ENCODE assay signal across 8 cellular contexts in the genomic region with DNA sequence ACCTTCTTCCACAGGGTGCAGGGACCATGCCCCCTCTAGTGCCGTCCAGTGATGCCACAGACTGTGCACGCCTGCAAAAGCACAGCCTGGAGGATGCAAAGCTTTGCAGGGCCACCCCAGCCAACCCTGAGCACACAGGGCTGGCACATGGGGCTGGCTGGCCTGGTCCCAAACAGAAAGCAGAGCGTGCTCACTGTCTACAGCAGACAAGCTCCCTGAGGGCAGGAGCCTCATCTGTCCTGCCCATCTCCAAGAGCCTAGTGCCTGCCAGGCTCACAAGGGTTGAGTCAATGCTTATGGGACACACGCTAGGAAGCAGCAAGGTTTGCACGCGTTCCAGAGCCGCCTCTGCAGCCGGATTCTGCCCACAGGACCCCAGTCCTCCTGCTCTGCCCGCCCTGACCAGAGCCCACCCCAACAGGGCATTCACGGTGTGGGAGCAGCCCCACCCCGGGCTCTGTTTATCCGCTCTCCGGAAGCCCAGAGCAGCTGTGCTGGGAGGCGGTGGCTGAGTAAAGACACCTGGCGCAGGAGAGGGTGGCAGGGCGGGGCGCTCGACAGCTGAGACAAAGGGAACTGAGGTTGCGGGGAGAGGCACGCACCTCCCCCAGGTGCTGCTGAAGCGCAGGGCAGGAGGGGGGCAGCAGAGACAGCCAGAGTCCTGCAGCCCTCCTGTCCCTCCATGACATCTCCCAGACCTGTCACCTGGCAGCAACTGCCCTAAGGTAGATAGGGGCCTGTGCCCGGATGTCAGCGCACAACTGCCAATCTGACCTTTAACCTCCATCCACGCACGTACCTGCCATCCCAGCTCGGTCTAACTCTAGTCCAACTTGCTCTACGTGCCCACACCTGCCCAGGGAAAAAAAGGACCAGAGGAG. TPM values are rescaled to one million over a fixed set of nuclear protein-coding genes. Genes with fewer than 3 reads are reported as not detected.
A peak's percentile ranks its signal among the peaks of the same experiment; 100 is the strongest.
DNase-seq lines count a peak whose midpoint lies in the region; ATAC-seq and TF ChIP-seq lines count a peak whose summit lies in the region.

No MANE protein-coding gene starts in this region.

- H3K4me3 Mint-ChIP-seq in Calu3 (ENCODE audit: low read depth, unreplicated experiment) = peak overlapping the region; percentile 79
- peak overlapping the region; percentile 83 for H3K4me3 Mint-ChIP-seq in activated T-helper 1 cell treated with anti-CD3 and anti-CD28 coated beads, Interleukin-12 subunit alpha, Interleukin-12 subunit beta, Interleukin-2, Interleukin-4 antibody, amounts not matched to agents 30 ng/mL and 10 ng/mL and 1 ng/mL, durations not matched to agents 14 hours and 24 hours and 36 hours

- TF ChIP-seq CTCF in Calu3 (IDR thresholded peaks at IDR 0.05; ENCODE audit: unreplicated experiment) = no peak

- H3K27ac Mint-ChIP-seq in Calu3 (ENCODE audit: unreplicated experiment) = no peak overlapping the region
- H3K27ac Mint-ChIP-seq in activated T-helper 1 cell treated with anti-CD3 and anti-CD28 coated beads, Interleukin-12 subunit alpha, Interleukin-12 subunit beta, Interleukin-2, Interleukin-4 antibody, amounts not matched to agents 30 ng/mL and 10 ng/mL and 1 ng/mL, durations not matched to agents 14 hours and 24 hours and 36 hours = no peak overlapping the region

- DNase-seq in Calu3 (no peak), NCI-H1436 treated with DMSO at 0.1 percent for 48 hours (lab: John Stamatoyannopoulos, UW) (peak; percentile 59), HEK293T (ENCODE audit: extremely low spot score) (no peak), islet precursor cell (no peak), retina (no peak)
- no peak for DNase-seq in activated T-helper 1 cell treated with anti-CD3 and anti-CD28 coated beads, Interleukin-12 subunit alpha, Interleukin-12 subunit beta, Interleukin-2, Interleukin-4 antibody, amounts not matched to agents 30 ng/mL and 10 ng/mL and 1 ng/mL, durations not matched to agents 14 hours and 24 hours and 36 hours (ENCODE audit: low spot score)

- intact Hi-C loops in Calu3 (cut with micrococcal nuclease; ENCODE audit: unreplicated experiment) = no loop called here
- intact Hi-C loops in activated T-helper 1 cell treated with anti-CD3 and anti-CD28 coated beads, Interleukin-12 subunit alpha, Interleukin-12 subunit beta, Interleukin-2, Interleukin-4 antibody, amounts not matched to agents 30 ng/mL and 10 ng/mL and 1 ng/mL, durations not matched to agents 14 hours and 24 hours and 36 hours (cut with micrococcal nuclease) = loop anchor here (1.0 to 2.0 kb wide), 2 partner anchors 8 to 55 kb away; partner anchors contain the start of gene ABCB8

- ATAC-seq in GM18907 (IDR thresholded peaks at IDR 0.05; ENCODE audit: unreplicated experiment) = no peak

- no peaks in the 10 kb centered on the region for H3K36me3 ChIP-seq in mucosa of rectum (ENCODE audit: control insufficient read depth in 2 of 2, insufficient read depth in 2 of 2, low read length in 2 of 2)

- H3K4me3 ChIP-seq in mucosa of rectum (ENCODE audit: low read length in 2 of 2) = peak overlapping the region; percentile 46 to 61

- no TSS peak for BruUV-seq in Calu3 (replicated peaks; lab: Mats Ljungman, UMichigan)

- peaks cover 33 to 38% of the 10 kb centered on the region in 2 donors for H3K4me1 ChIP-seq in mucosa of rectum (ENCODE audit: control insufficient read depth in 2 of 2, insufficient read depth in 2 of 2, low read length in 2 of 2)

- H3K9ac ChIP-seq in mucosa of rectum (ENCODE audit: low read depth in 1 of 2, low read length in 2 of 2) = no peak overlapping the region

- peak overlapping the region; percentile 76 to 78 for H3K27ac ChIP-seq in mucosa of rectum (ENCODE audit: low read depth in 2 of 2, low read length in 2 of 2)

- peaks cover 13% of the 10 kb centered on the region for H3K36me3 Mint-ChIP-seq in Calu3 (ENCODE audit: insufficient read depth, unreplicated experiment)
- peaks cover 3% of the 10 kb centered on the region for H3K36me3 Mint-ChIP-seq in activated T-helper 1 cell treated with anti-CD3 and anti-CD28 coated beads, Interleukin-12 subunit alpha, Interleukin-12 subunit beta, Interleukin-2, Interleukin-4 antibody, amounts not matched to agents 30 ng/mL and 10 ng/mL and 1 ng/mL, durations not matched to agents 14 hours and 24 hours and 36 hours (ENCODE audit: low read depth)

- H3K4me1 Mint-ChIP-seq in Calu3 (ENCODE audit: low read depth, unreplicated experiment) = peaks cover 8% of the 10 kb centered on the region
- H3K4me1 Mint-ChIP-seq in activated T-helper 1 cell treated with anti-CD3 and anti-CD28 coated beads, Interleukin-12 subunit alpha, Interleukin-12 subunit beta, Interleukin-2, Interleukin-4 antibody, amounts not matched to agents 30 ng/mL and 10 ng/mL and 1 ng/mL, durations not matched to agents 14 hours and 24 hours and 36 hours (ENCODE audit: low read depth) = peaks cover 26% of the 10 kb centered on the region

- no peaks in the 10 kb centered on the region for H3K9me3 Mint-ChIP-seq in Calu3 (ENCODE audit: low read depth, unreplicated experiment)
- no peaks in the 10 kb centered on the region for H3K9me3 Mint-ChIP-seq in activated T-helper 1 cell treated with anti-CD3 and anti-CD28 coated beads, Interleukin-12 subunit alpha, Interleukin-12 subunit beta, Interleukin-2, Interleukin-4 antibody, amounts not matched to agents 30 ng/mL and 10 ng/mL and 1 ng/mL, durations not matched to agents 14 hours and 24 hours and 36 hours

- no peaks in the 10 kb centered on the region for H3K9me3 ChIP-seq in mucosa of rectum (ENCODE audit: control insufficient read depth in 2 of 2, low read length in 2 of 2)

- CTCF ChIA-PET in Calu3 (lab: Charles Lee) = no interaction called here
- CTCF ChIA-PET in HEK293T (lab: Yijun Ruan, JAX) = no interaction called here

- peaks cover 76% of the 10 kb centered on the region for H3K27me3 Mint-ChIP-seq in Calu3 (ENCODE audit: unreplicated experiment)
- H3K27me3 Mint-ChIP-seq in activated T-helper 1 cell treated with anti-CD3 and anti-CD28 coated beads, Interleukin-12 subunit alpha, Interleukin-12 subunit beta, Interleukin-2, Interleukin-4 antibody, amounts not matched to agents 30 ng/mL and 10 ng/mL and 1 ng/mL, durations not matched to agents 14 hours and 24 hours and 36 hours (ENCODE audit: insufficient read depth) = peaks cover 19% of the 10 kb centered on the region

- POLR2A ChIA-PET in HEK293T (lab: Yijun Ruan, JAX) = no interaction called here

- peaks cover 7 to 11% of the 10 kb centered on the region in 2 donors for H3K27me3 ChIP-seq in mucosa of rectum (ENCODE audit: control insufficient read depth in 2 of 2, insufficient read depth in 2 of 2, low read length in 2 of 2)

TF ChIP-seq in HEK293T, 16 proteins besides CTCF, POLR2A, EP300 and RAD21:
- TF ChIP-seq TARDBP (IDR thresholded peaks at IDR 0.05) (no peak), NFRKB (IDR thresholded peaks at IDR 0.05) (no peak), FOXM1 (IDR thresholded peaks at IDR 0.05; ENCODE audit: borderline replicate concordance) (no peak), L3MBTL2 (conservative IDR thresholded peaks at IDR 0.05) (no peak), SP1 (IDR thresholded peaks at IDR 0.05) (no peak), ZNF384 (IDR thresholded peaks at IDR 0.05) (no peak), BHLHE40 (IDR thresholded peaks at IDR 0.05; ENCODE audit: borderline replicate concordance) (no peak), HDGF (IDR thresholded peaks at IDR 0.05; ENCODE audit: borderline replicate concordance) (no peak), CTBP1 (IDR thresholded peaks at IDR 0.05; ENCODE audit: borderline replicate concordance) (no peak), ELF4 (IDR thresholded peaks at IDR 0.05) (no peak), FOXK2 (IDR thresholded peaks at IDR 0.05) (no peak), FOXA1 (IDR thresholded peaks at IDR 0.05) (no peak), SUZ12 (IDR thresholded peaks at IDR 0.05) (no peak), ARNT (IDR thresholded peaks at IDR 0.05) (no peak), LEF1 (IDR thresholded peaks at IDR 0.05; ENCODE audit: borderline replicate concordance) (no peak)
- TF ChIP-seq, protein P1, sequence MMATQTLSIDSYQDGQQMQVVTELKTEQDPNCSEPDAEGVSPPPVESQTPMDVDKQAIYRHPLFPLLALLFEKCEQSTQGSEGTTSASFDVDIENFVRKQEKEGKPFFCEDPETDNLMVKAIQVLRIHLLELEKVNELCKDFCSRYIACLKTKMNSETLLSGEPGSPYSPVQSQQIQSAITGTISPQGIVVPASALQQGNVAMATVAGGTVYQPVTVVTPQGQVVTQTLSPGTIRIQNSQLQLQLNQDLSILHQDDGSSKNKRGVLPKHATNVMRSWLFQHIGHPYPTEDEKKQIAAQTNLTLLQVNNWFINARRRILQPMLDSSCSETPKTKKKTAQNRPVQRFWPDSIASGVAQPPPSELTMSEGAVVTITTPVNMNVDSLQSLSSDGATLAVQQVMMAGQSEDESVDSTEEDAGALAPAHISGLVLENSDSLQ (IDR thresholded peaks at IDR 0.05) = no peak

RNA-seq across cellular contexts. Expression of gene KCNH2, which starts 4.3 kb away (rescaled TPM):
- 0.45 and 0.66 TPM in 2 replicates for total RNA-seq in Calu3 (2022)
- 0.20 and 0.49 TPM in 2 replicates for total RNA-seq in activated T-helper 1 cell treated with anti-CD3 and anti-CD28 coated beads, Interleukin-12 subunit alpha, Interleukin-12 subunit beta, Interleukin-2, Interleukin-4 antibody, amounts not matched to agents 30 ng/mL and 10 ng/mL and 1 ng/mL, durations not matched to agents 14 hours and 24 hours and 36 hours

RNA-seq across cellular contexts. Expression of gene NOS3, which starts 17.0 kb away (rescaled TPM):
- total RNA-seq in Calu3 (2022) = 0.71 and 1.1 TPM in 2 replicates
- 12.2 and 12.8 TPM in 2 replicates for total RNA-seq in activated T-helper 1 cell treated with anti-CD3 and anti-CD28 coated beads, Interleukin-12 subunit alpha, Interleukin-12 subunit beta, Interleukin-2, Interleukin-4 antibody, amounts not matched to agents 30 ng/mL and 10 ng/mL and 1 ng/mL, durations not matched to agents 14 hours and 24 hours and 36 hours

RNA-seq across cellular contexts. Expression of gene ATG9B, which starts 50.5 kb away (rescaled TPM):
- 7.9 and 17.7 TPM in 2 replicates for total RNA-seq in Calu3 (2022)
- total RNA-seq in activated T-helper 1 cell treated with anti-CD3 and anti-CD28 coated beads, Interleukin-12 subunit alpha, Interleukin-12 subunit beta, Interleukin-2, Interleukin-4 antibody, amounts not matched to agents 30 ng/mL and 10 ng/mL and 1 ng/mL, durations not matched to agents 14 hours and 24 hours and 36 hours = 4.7 and 6.3 TPM in 2 replicates

RNA-seq across cellular contexts. Expression of gene ABCB8, which starts 54.4 kb away (rescaled TPM):
- 40.2 and 42.3 TPM in 2 replicates for total RNA-seq in Calu3 (2022)
- 56.9 and 57.9 TPM in 2 replicates for total RNA-seq in activated T-helper 1 cell treated with anti-CD3 and anti-CD28 coated beads, Interleukin-12 subunit alpha, Interleukin-12 subunit beta, Interleukin-2, Interleukin-4 antibody, amounts not matched to agents 30 ng/mL and 10 ng/mL and 1 ng/mL, durations not matched to agents 14 hours and 24 hours and 36 hours
